Comparison of ENCODE assay signal across 8 cellular contexts in the genomic region with DNA sequence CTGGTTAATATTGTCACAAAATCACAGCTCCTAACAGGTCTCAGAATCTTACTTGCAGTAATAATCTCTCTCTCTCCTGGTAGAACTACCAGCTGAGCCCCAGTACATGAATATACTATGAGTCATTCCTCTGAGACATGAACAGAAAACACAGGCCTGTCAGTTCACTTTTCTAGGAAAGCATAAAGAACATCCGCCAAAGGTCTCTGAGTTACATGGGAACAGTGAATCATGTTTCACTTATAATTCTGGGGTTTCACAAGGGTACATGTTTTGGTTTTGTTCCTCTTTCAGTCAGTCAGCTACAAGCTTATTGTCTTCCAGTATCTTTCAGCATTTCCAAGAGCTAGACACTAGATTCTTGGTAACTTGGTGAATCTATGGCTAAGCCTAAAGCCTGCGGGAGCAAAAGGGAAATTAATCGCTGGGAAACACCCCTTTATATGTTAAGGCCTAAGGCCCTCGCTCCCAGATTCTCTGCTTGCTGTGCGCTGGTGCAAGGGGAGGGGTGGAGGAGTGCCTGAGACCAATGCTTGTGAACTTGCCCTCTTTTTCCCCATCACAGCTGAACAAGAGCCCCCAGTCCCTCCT. TPM values are rescaled to one million over a fixed set of nuclear protein-coding genes. Genes with fewer than 3 reads are reported as not detected.
DNase-seq lines count a peak whose midpoint lies in the region; ATAC-seq lines count a peak whose summit lies in the region.

No MANE protein-coding gene starts in this region.

- H3K36me3 Mint-ChIP-seq in T-cell: peaks cover 43% of the 10 kb centered on the region
- H3K36me3 Mint-ChIP-seq in dendritic cell treated with granulocyte-macrophage colony-stimulating factor and Interleukin-4, amounts not matched to agents 40 ng/mL and 50 ng/mL, for 4 days (ENCODE audit: low read depth): peaks cover 93% of the 10 kb centered on the region

- ATAC-seq in HG03159 (IDR thresholded peaks at IDR 0.05; ENCODE audit: unreplicated experiment) (peak; percentile 77), T-cell (replicated peaks in 1 of 4) (peak in 3 of 4 experiments; percentile 84 to 94 (median 89))

- intact Hi-C loops in dendritic cell treated with granulocyte-macrophage colony-stimulating factor and Interleukin-4, amounts not matched to agents 40 ng/mL and 50 ng/mL, for 4 days (cut with micrococcal nuclease): no loop called here

- H3K9me3 Mint-ChIP-seq in T-cell: no peaks in the 10 kb centered on the region
- H3K9me3 Mint-ChIP-seq in dendritic cell treated with granulocyte-macrophage colony-stimulating factor and Interleukin-4, amounts not matched to agents 40 ng/mL and 50 ng/mL, for 4 days: no peaks in the 10 kb centered on the region

- peak overlapping the region; percentile 38 for H3K27ac ChIP-seq in urinary bladder (ENCODE audit: low read depth)

- CTCF ChIA-PET in T-cell (lab: Charles Lee): interaction anchor here (0.6 to 1.3 kb wide), 3 partner anchors 10 to 234 kb away, joined by 4 to 8 read pairs (median 4); no protein-coding TSS in a partner anchor

- no peaks in the 10 kb centered on the region for H3K27me3 Mint-ChIP-seq in T-cell
- no peaks in the 10 kb centered on the region for H3K27me3 Mint-ChIP-seq in dendritic cell treated with granulocyte-macrophage colony-stimulating factor and Interleukin-4, amounts not matched to agents 40 ng/mL and 50 ng/mL, for 4 days

- POLR2A ChIA-PET in T-cell (lab: Charles Lee): interaction anchor here in 1 of 2 donors (0.6 kb wide), 1 partner anchor 21 kb away, joined by 9 read pairs; no protein-coding TSS in a partner anchor

- H3K4me3 ChIP-seq in urinary bladder (ENCODE audit: low read depth, low read length): no peak overlapping the region

- 72% methylated on average over 5 of the region's 5 CpGs for WGBS in urinary bladder

- DNase-seq in AG08395 (ENCODE audit: low spot score) (peak; percentile 93), GM19238 (ENCODE audit: insufficient read length, low spot score) (peak; percentile 59), T-cell (no peak), myocyte (ENCODE audit: low read depth) (peak; percentile 83), NCI-H748 (lab: John Stamatoyannopoulos, UW; ENCODE audit: unreplicated experiment) (no peak)

- H3K36me3 ChIP-seq in urinary bladder (ENCODE audit: insufficient read depth): no peaks in the 10 kb centered on the region

- H3K4me1 ChIP-seq in urinary bladder (ENCODE audit: insufficient read depth): peaks cover 1% of the 10 kb centered on the region

- H3K4me3 Mint-ChIP-seq in T-cell: peak overlapping the region in 1 of 3 donors; percentile 49
- H3K4me3 Mint-ChIP-seq in dendritic cell treated with granulocyte-macrophage colony-stimulating factor and Interleukin-4, amounts not matched to agents 40 ng/mL and 50 ng/mL, for 4 days: peak overlapping the region; percentile 57

- peak overlapping the region; percentile 82 to 94 for H3K27ac Mint-ChIP-seq in T-cell
- peak overlapping the region; percentile 98 for H3K27ac Mint-ChIP-seq in dendritic cell treated with granulocyte-macrophage colony-stimulating factor and Interleukin-4, amounts not matched to agents 40 ng/mL and 50 ng/mL, for 4 days

- H3K4me1 Mint-ChIP-seq in T-cell: peaks cover 9 to 22% (median 14%) of the 10 kb centered on the region in 3 donors
- peaks cover 58% of the 10 kb centered on the region for H3K4me1 Mint-ChIP-seq in dendritic cell treated with granulocyte-macrophage colony-stimulating factor and Interleukin-4, amounts not matched to agents 40 ng/mL and 50 ng/mL, for 4 days (ENCODE audit: low read depth)

RNA-seq across cellular contexts. Expression of gene IFNGR2, which starts 31.7 kb away (rescaled TPM):
- total RNA-seq in T-cell (10 to 100 TPM; 14.2 to 28.3 (median 22.5) TPM), myocyte (24.8 and 33.6 TPM in 2 replicates), urinary bladder (71.9 TPM)
- 42.6 TPM for polyA plus RNA-seq in myocyte (2012)
- polyA plus RNA-seq in urinary bladder: 64.8 TPM

RNA-seq across cellular contexts. Expression of gene TMEM50B, which starts 44.9 kb away (rescaled TPM):
- total RNA-seq in T-cell (10 to 100 TPM; 47.0 to 98.9 (median 73.4) TPM), myocyte (35.7 and 62.5 TPM in 2 replicates), urinary bladder (80.7 TPM)
- polyA plus RNA-seq in myocyte (2012): 20.9 TPM
- polyA plus RNA-seq in urinary bladder: 66.7 TPM

RNA-seq across cellular contexts. Expression of gene DNAJC28, which starts 56.7 kb away (rescaled TPM):
- total RNA-seq in T-cell (1 to 10 TPM in 1 of 5 donors, under 1 TPM in 3, not detected in 1; 0.53 to 1.2 (median 0.75) TPM), myocyte (3.3 and 3.5 TPM in 2 replicates), urinary bladder (2.7 TPM)
- polyA plus RNA-seq in myocyte (2012): 1.6 TPM
- 1.2 TPM for polyA plus RNA-seq in urinary bladder

Comparison
In these comparisons a context has a peak if more than half of its experiments do, and no peak if none do; other contexts are left out.
1. DNase-seq: peak in AG08395 (single experiment), GM19238 (single experiment) and myocyte (single experiment); none in T-cell (0 of 34) and NCI-H748 (single experiment).